ENCODE assay signal across 8 cellular contexts in genomic region chr9:99221623-99222415, GRCh38. TPM values are rescaled to one million over a fixed set of nuclear protein-coding genes. Genes with fewer than 3 reads are reported as not detected.
DNase-seq lines count a peak whose midpoint lies in the region; ATAC-seq and TF ChIP-seq lines count a peak whose summit lies in the region.

Gene ALG2, minus strand, starts transcription at chr9:99221942. Its CDS starts 48 bp downstream, at chr9:99221894.
Gene SEC61B, plus strand, starts transcription at chr9:99222282. Its CDS starts 82 bp downstream, at chr9:99222364.

- H3K27me3 ChIP-seq in Panc1 (ENCODE audit: control insufficient read depth, insufficient read depth, low read length) (no peaks in the 10 kb centered on the region), muscle layer of colon (ENCODE audit: control insufficient read depth in 1 of 2, insufficient read depth in 2 of 2, low read length in 2 of 2) (no peaks in the 10 kb centered on the region)

- intact Hi-C loops in Panc1 (cut with micrococcal nuclease; ENCODE audit: unreplicated experiment): no loop called here

- H3K36me3 ChIP-seq in Panc1 (ENCODE audit: control insufficient read depth, insufficient read depth, low read length): peaks cover 16% of the 10 kb centered on the region
- peaks cover 20% of the 10 kb centered on the region for H3K36me3 ChIP-seq in muscle layer of colon (ENCODE audit: insufficient read depth, low read length)

- TF ChIP-seq CTCF in Panc1 (IDR thresholded peaks at IDR 0.05): no peak

- peak within 1 kb of the TSS; percentile 97 for H3K9ac ChIP-seq in muscle layer of colon (ENCODE audit: low read length)

- peak within 1 kb of the TSS; percentile 94 to 99 for H3K4me3 ChIP-seq in Panc1 (ENCODE audit: low read depth in 2 of 2, low read length in 2 of 2)
- peak within 1 kb of the TSS; percentile 80 to 99 for H3K4me3 ChIP-seq in muscle layer of colon (ENCODE audit: low read depth in 1 of 2, low read length in 2 of 2)

- peak; percentile 94 for DNase-seq in DMS53 (lab: John Stamatoyannopoulos, UW)
- peak; percentile 95 for DNase-seq in KG1 (lab: John Stamatoyannopoulos, UW)
- DNase-seq in Panc1 (ENCODE audit: low read depth, low spot score): peak; percentile 84
- DNase-seq in activated T-cell treated with anti-CD3 and anti-CD28 coated beads, Interleukin-2, amount 50 U/mL, for 48 hours: peak; percentile 95 to 96
- DNase-seq in stimulated activated CD8-positive, alpha-beta memory T cell treated with anti-CD3 and anti-CD28 coated beads, Interleukin-7, amount 100 ng/mL, for 24 hours (ENCODE audit: low read depth): peak; percentile 93

- ATAC-seq in GM21723 (IDR thresholded peaks at IDR 0.05; ENCODE audit: unreplicated experiment) (peak; percentile 93), Panc1 (peak; percentile 99), esophagus mucosa (peak; percentile 96)

- POLR2A ChIA-PET in Panc1 (lab: Charles Lee): no interaction called here

- in situ Hi-C loops in Panc1 (cut with HindIII; ENCODE audit: low pct_unique_long_range_greater_than_20kb, low sequenced_read_pairs): no loop called here

- no peaks in the 10 kb centered on the region for H3K9me3 ChIP-seq in Panc1 (ENCODE audit: control insufficient read depth, insufficient read depth, low read depth, low read length)
- H3K9me3 ChIP-seq in muscle layer of colon (ENCODE audit: low read length): no peaks in the 10 kb centered on the region

- no TSS peak for BruUV-seq in Panc1 (replicated peaks; lab: Mats Ljungman, UMichigan)

- peak within 1 kb of the TSS; percentile 95 for H3K27ac ChIP-seq in Panc1 (ENCODE audit: low read length)
- H3K27ac ChIP-seq in muscle layer of colon (ENCODE audit: low read depth, low read length): peak within 1 kb of the TSS; percentile 94

- H3K4me1 ChIP-seq in Panc1 (ENCODE audit: control insufficient read depth, insufficient read depth, low read length) (peaks cover 3% of the 10 kb centered on the region; the same call in 1 of the 2 replicates), muscle layer of colon (ENCODE audit: insufficient read depth, low read length) (peaks cover 37% of the 10 kb centered on the region)

- CTCF ChIA-PET in Panc1 (lab: Charles Lee): no interaction called here

RNA-seq across cellular contexts. Expression of gene ALG2, which starts in this region (rescaled TPM):
- 20.8 TPM for total RNA-seq in Panc1 (2021; ENCODE audit: unreplicated experiment)
- polyA plus RNA-seq in Panc1 (2012; ENCODE audit: insufficient read length): 17.3 TPM
- total RNA-seq in esophagus mucosa: 12.2 TPM

RNA-seq across cellular contexts. Expression of gene SEC61B, which starts in this region (rescaled TPM):
- total RNA-seq in Panc1 (2021; ENCODE audit: unreplicated experiment) (90.4 TPM), esophagus mucosa (75.8 TPM)
- 138 TPM for polyA plus RNA-seq in Panc1 (2012; ENCODE audit: insufficient read length)

Comparison
In these comparisons a context has a peak if more than half of its experiments do, and no peak if none do; other contexts are left out.
1. Peak in every context shown above with its lines: DNase-seq, ATAC-seq, H3K4me3 ChIP-seq and H3K27ac ChIP-seq.